8 cellular contexts compared by ENCODE assay signal in the genomic region with DNA sequence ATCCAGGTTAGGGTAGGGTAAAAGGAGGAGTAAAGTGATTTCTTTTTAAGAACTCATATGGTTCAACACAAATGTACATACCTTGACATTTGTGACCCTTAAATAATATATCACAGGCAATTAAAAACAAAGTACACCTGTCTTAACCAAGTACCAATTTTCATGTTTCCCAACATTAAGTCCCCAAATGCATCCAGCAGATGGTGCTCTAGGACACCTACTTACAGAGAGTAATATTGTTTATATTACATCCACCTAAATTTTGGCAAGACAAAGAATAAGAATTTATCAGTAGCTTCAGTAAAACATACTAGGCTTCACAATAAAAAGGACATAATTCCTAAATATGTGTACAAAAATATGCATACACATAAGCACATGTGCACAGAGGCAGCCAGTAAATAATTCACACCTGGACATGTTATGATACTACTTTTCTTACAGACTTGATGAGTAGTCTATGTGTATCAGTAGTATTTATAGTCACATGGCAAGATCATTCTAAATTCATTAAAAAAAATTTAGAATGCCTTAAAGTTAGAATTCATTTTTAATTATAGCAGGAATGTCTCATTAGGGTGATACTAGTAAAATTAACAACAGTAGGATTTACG.
A peak's percentile ranks its signal among the peaks of the same experiment; 100 is the strongest.
DNase-seq lines count a peak whose midpoint lies in the region; FAIRE-seq and TF ChIP-seq lines count a peak whose summit lies in the region.

No MANE protein-coding gene starts in this region.

- H3K27ac ChIP-seq in SK-N-MC = no peak overlapping the region

- no peak overlapping the region for H3K4me3 Mint-ChIP-seq in osteocyte (ENCODE audit: unreplicated experiment)

- H3K4me1 Mint-ChIP-seq in osteocyte (ENCODE audit: unreplicated experiment) = peaks cover 31% of the 10 kb centered on the region

- DNase-seq in SIG-M5 treated with dmso at 0.1 percent for 504 hours (lab: John Stamatoyannopoulos, UW; ENCODE audit: unreplicated experiment) = peak; percentile 14
- DNase-seq in SIG-M5 (lab: John Stamatoyannopoulos, UW) = no peak
- DNase-seq in HTR-8/SVneo (ENCODE audit: insufficient read length, low spot score) = peak; percentile 27
- DNase-seq in SK-N-MC (ENCODE audit: low read depth, low spot score) = peak; percentile 66
- peak; percentile 69 for DNase-seq in epithelial cell of esophagus (ENCODE audit: low read depth)
- DNase-seq in osteocyte (ENCODE audit: extremely low spot score, unreplicated experiment) = no peak
- no peak for DNase-seq in occipital lobe (lab: John Stamatoyannopoulos, UW)
- no peak for DNase-seq in cerebellar nuclear complex (lab: John Stamatoyannopoulos, UW)

- H3K9me3 Mint-ChIP-seq in osteocyte (ENCODE audit: unreplicated experiment) = no peaks in the 10 kb centered on the region

- H3K4me3 ChIP-seq in SK-N-MC = no peak overlapping the region
- H3K4me3 ChIP-seq in epithelial cell of esophagus (ENCODE audit: low read length) = no peak overlapping the region

- FAIRE-seq in HTR-8/SVneo (lab: Jason Lieb, UNC) = no peak

- no peaks in the 10 kb centered on the region for H3K27me3 Mint-ChIP-seq in osteocyte (ENCODE audit: unreplicated experiment)

- H3K36me3 ChIP-seq in SK-N-MC (ENCODE audit: insufficient read depth, low read length) = no peaks in the 10 kb centered on the region

- no peak overlapping the region for H3K27ac Mint-ChIP-seq in osteocyte (ENCODE audit: unreplicated experiment)

- no peak overlapping the region for H3K9ac ChIP-seq in SK-N-MC (ENCODE audit: insufficient read length)

- TF ChIP-seq CTCF in epithelial cell of esophagus (IDR thresholded peaks at IDR 0.05; ENCODE audit: insufficient read depth, low read depth, low read length, missing control alignments) (peak; percentile 70), osteocyte (IDR thresholded peaks at IDR 0.05) (peak; percentile 81)

- no peaks in the 10 kb centered on the region for H3K9me3 ChIP-seq in SK-N-MC (ENCODE audit: low read depth, low read length)

- no peaks in the 10 kb centered on the region for H3K36me3 Mint-ChIP-seq in osteocyte (ENCODE audit: unreplicated experiment)

Comparison
In these comparisons a context has a peak if more than half of its experiments do, and no peak if none do; other contexts are left out.
1. DNase-seq: peak in SIG-M5 treated with dmso at 0.1 percent for 504 hours (single experiment), HTR-8/SVneo (single experiment), SK-N-MC (single experiment) and epithelial cell of esophagus (single experiment); none in SIG-M5 (single experiment), osteocyte (single experiment), occipital lobe (single experiment) and cerebellar nuclear complex (0 of 2).